Comparison of ENCODE assay signal across 1 cellular context in the genomic region with DNA sequence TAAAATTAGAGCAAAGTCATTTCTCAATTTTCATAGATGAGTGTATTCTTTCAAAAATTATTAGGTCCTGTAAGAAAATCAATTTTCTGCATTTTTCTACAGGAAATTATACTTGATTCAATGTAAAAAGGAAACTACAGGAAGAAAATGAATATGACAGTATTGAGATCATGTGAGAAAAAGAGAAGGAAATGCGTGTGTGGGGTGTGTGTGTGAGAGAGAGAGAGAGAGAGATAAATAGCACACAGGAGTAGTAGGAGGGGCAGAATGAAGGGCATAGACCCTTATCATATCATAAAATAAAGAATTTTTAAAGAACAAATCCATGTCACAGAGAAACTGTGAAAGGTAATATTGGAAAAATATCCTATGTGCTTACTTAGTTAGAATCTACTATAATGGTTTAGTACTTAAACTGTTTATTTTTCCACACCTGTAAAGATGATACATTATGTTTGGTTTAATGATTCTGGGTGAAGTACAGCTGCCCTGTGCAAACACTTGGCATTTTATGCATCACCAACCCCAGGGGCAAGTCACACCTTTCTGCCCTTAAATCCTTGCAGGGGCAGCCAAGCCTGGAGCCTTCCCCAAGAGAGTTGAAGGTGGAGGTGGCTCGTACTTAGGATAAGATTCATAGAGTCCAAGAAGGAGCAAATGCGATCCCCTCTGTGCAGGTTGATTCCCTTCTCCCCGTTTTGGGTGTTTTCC.
TF ChIP-seq lines count a peak whose summit lies in the region.

No MANE protein-coding gene starts in this region.

TF ChIP-seq in SK-N-SH, 30 proteins besides CTCF, POLR2A, EP300 and RAD21 (continued from another document):
- TF ChIP-seq, protein P1, sequence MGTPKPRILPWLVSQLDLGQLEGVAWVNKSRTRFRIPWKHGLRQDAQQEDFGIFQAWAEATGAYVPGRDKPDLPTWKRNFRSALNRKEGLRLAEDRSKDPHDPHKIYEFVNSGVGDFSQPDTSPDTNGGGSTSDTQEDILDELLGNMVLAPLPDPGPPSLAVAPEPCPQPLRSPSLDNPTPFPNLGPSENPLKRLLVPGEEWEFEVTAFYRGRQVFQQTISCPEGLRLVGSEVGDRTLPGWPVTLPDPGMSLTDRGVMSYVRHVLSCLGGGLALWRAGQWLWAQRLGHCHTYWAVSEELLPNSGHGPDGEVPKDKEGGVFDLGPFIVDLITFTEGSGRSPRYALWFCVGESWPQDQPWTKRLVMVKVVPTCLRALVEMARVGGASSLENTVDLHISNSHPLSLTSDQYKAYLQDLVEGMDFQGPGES (IDR thresholded peaks at IDR 0.05; ENCODE audit: low read depth, low read length): no peak
- no peak for TF ChIP-seq RCOR1 (IDR thresholded peaks at IDR 0.05; ENCODE audit: low read length)
- no peak for TF ChIP-seq SMC3 (IDR thresholded peaks at IDR 0.05; ENCODE audit: low read depth, low read length)
